In genomic region chr3:177694951-177695350, GRCh38 we compare ENCODE assay signal across 21 cellular contexts.
"Had no signal": no experiment of that assay in that cellular context is flagged by ENCODE, and none has a peak within 500 bp of the region (broad histone marks: within the 10 kb centered on the region; RNA-seq: fewer than 3 reads in every experiment).

No MANE protein-coding gene starts in this region.

- FAIRE-seq: kidney had no signal

- ATAC-seq: activated naive CD4-positive, alpha-beta T cell treated with anti-CD3 and anti-CD28 coated beads, Interleukin-2, amount 50 U/mL, for 72 hours; activated T-cell treated with anti-CD3 and anti-CD28 coated beads, Interleukin-2, amount 50 U/mL, for 4 hours; body of pancreas; naive thymus-derived CD8-positive, alpha-beta T cell; WTC11 had no signal

- H3K4me3 ChIP-seq: body of pancreas, left ventricle myocardium inferior, right atrium auricular region, skin epidermis, transverse colon had no signal

- H3K9me3 ChIP-seq: body of pancreas, left ventricle myocardium inferior, right atrium auricular region, transverse colon had no signal

- H3K4me1 ChIP-seq: body of pancreas had no signal

- H3K36me3 ChIP-seq: left ventricle myocardium inferior, right atrium auricular region, transverse colon had no signal

- H3K27ac ChIP-seq: body of pancreas, right atrium auricular region, skin epidermis, transverse colon had no signal

- H3K27me3 ChIP-seq: body of pancreas, right atrium auricular region, transverse colon had no signal

- DNase-seq: activated CD4-positive, alpha-beta memory T cell treated with anti-CD3 and anti-CD28 coated beads, Interleukin-2, amount 10 ng/mL, durations not matched to agents 7 days and 5 days; activated CD4-positive, alpha-beta T cell treated with anti-CD3 and anti-CD28 coated beads for 4 hours; activated gamma-delta T cell; activated T-cell treated with anti-CD3 and anti-CD28 coated beads, Interleukin-2, amount 50 U/mL, for 4 hours; amygdala; body of pancreas; cortex of kidney; effector memory CD4-positive, alpha-beta T cell; hippocampal formation; kidney; left ventricle myocardium inferior; naive thymus-derived CD8-positive, alpha-beta T cell; nucleus accumbens; stimulated activated CD4-positive, alpha-beta T cell treated with anti-CD3 and anti-CD28 coated beads, Interleukin-4, amount 100 ng/mL, for 24 hours; stimulated activated naive CD4-positive, alpha-beta T cell treated with Interleukin-2 at 50 U/mL for 16 hours; T-helper 2 cell; transverse colon had no signal
